In the genomic region with DNA sequence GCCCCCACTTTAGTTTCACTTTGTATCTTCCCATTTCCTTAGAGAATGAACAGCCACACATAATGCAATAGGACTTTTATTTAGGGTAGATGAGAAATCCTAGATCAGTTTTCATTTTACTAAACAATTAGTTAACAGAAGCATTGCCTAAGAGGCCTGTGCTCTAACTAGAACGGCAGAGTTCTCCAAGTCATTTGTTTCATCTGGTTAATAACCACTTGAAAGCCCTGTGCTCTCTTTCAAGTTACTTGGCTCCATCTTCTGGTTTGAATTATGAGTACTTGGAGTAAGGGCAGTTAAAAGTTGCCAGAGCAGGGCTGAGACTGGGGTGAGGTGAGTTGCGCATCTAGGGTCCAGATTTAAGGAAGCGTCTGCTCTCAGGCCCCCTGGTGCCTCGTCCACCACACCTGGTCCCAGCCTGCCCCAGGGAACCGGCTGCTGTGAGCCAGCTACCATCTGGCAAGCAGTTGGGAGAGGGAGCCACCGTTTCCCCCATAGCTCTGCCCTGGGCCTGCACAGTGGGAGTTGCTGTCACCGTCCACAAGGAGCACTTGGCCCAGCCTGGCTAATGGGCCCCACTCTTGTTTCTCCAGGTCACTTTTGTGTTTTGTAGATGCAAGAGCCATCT, we compare ENCODE assay signal across 8 cellular contexts. TPM values are rescaled to one million over a fixed set of nuclear protein-coding genes. Genes with fewer than 3 reads are reported as not detected.
A peak's percentile ranks its signal among the peaks of the same experiment; 100 is the strongest.
DNase-seq lines count a peak whose midpoint lies in the region; ATAC-seq, FAIRE-seq and TF ChIP-seq lines count a peak whose summit lies in the region.

No MANE protein-coding gene starts in this region.

- ATAC-seq in GM21360 (IDR thresholded peaks at IDR 0.05; ENCODE audit: unreplicated experiment) (peak; percentile 92), IMR-90 (ENCODE audit: low read depth) (peak; percentile 76), lung (ENCODE audit: insufficient read depth, low FRiP score) (peak; percentile 66)

- FAIRE-seq in RCC 7860 (lab: Jason Lieb, UNC), result peak; percentile 81

- H2AK5ac ChIP-seq in IMR-90 (ENCODE audit: low read depth, low read length), result peak overlapping the region; percentile 99

- H3K27ac ChIP-seq in IMR-90 (ENCODE audit: insufficient read depth, low read length) (peak overlapping the region; percentile 90), lung (ENCODE audit: low read depth in 1 of 2, low read length in 1 of 2) (peak overlapping the region; percentile 73 to 77), thymus (ENCODE audit: low read depth) (peak overlapping the region; percentile 10)

- H2BK20ac ChIP-seq in IMR-90 (ENCODE audit: low read depth, low read length), result peak overlapping the region; percentile 88

- peak overlapping the region; percentile 69 to 93 for H4K8ac ChIP-seq in IMR-90 (ENCODE audit: low read depth in 2 of 2, low read length in 2 of 2)

- dilution Hi-C loops in IMR-90 (cut with HindIII; ENCODE audit: low sequenced_read_pairs, unreplicated experiment), result no loop called here

- peak; percentile 88 for TF ChIP-seq CTCF in IMR-90 (conservative IDR thresholded peaks at IDR 0.05; ENCODE audit: low read depth, low read length)
- no peak for TF ChIP-seq CTCF in lung (IDR thresholded peaks at IDR 0.05; ENCODE audit: control extremely low read depth, extremely low read depth)

- TF ChIP-seq POLR2A in IMR-90 (IDR thresholded peaks at IDR 0.05; ENCODE audit: low read depth, low read length), result 0 out of 2 replicates have a peak, but pooled peaks have one; percentile 40

- no TSS peak for BruUV-seq in IMR-90 (replicated peaks; lab: Mats Ljungman, UMichigan)

- POLR2A ChIA-PET in IMR-90 (lab: Charles Lee; ENCODE audit: unreplicated experiment), result interaction anchor here (1.0 to 1.4 kb wide), 3 partner anchors 112 to 271 kb away, joined by 3 to 4 read pairs (median 3); no protein-coding TSS in a partner anchor

- 53% methylated on average over 4 of the region's 7 CpGs; no CpG with 5 or more reads in 1 of the 2 experiments for WGBS in IMR-90 (ENCODE audit: extremely low coverage in 2 of 2, insufficient read length in 1 of 2), 2 experiments
- WGBS in lung, 2 donors, result 32 to 36% methylated on average over 7 of the region's 7 CpGs
- 60% methylated on average over 7 of the region's 7 CpGs for WGBS in thymus

- peak overlapping the region; percentile 88 for H2BK5ac ChIP-seq in IMR-90 (ENCODE audit: low read depth, low read length, poor library complexity, severe bottlenecking)

- H3K14ac ChIP-seq in IMR-90 (replicated peaks; ENCODE audit: low read depth, low read length), result peak overlapping the region; percentile 79

- peak overlapping the region; percentile 73 for H3K9ac ChIP-seq in IMR-90 (ENCODE audit: low read depth, low read length)

- peak overlapping the region; percentile 97 for H2BK120ac ChIP-seq in IMR-90 (ENCODE audit: low read depth, low read length)

- peak overlapping the region; percentile 81 for H2AFZ ChIP-seq in IMR-90 (replicated peaks; ENCODE audit: low read length, poor library complexity)

- intact Hi-C loops in IMR-90 (cut with micrococcal nuclease), result loop anchor here (1.0 to 10.0 kb wide), 9 partner anchors 73 to 897 kb away; a partner anchor contains a TSS

- H3K18ac ChIP-seq in IMR-90 (ENCODE audit: low read depth, low read length), result peak overlapping the region; percentile 66

- in situ Hi-C loops in IMR-90 (cut with MboI; ENCODE audit: low sequenced_read_pairs), result loop anchor here (5.0 to 25.0 kb wide), 2 partner anchors 280 to 740 kb away; no protein-coding TSS in a partner anchor

- H3K36me3 ChIP-seq in IMR-90 (ENCODE audit: control insufficient read depth, insufficient read depth, low read length), result no peaks in the 10 kb centered on the region
- no peaks in the 10 kb centered on the region for H3K36me3 ChIP-seq in lung (ENCODE audit: control insufficient read depth in 2 of 2, insufficient read depth in 2 of 2, low read length in 2 of 2)
- no peaks in the 10 kb centered on the region for H3K36me3 ChIP-seq in thymus (ENCODE audit: control insufficient read depth, insufficient read depth)

- CTCF ChIA-PET in IMR-90 (lab: Yijun Ruan, JAX), result interaction anchor here (0.6 to 1.4 kb wide), 7 partner anchors 37 to 285 kb away, joined by 3 to 10 read pairs (median 4); no protein-coding TSS in a partner anchor

- no peaks in the 10 kb centered on the region for H4K20me1 ChIP-seq in IMR-90 (ENCODE audit: insufficient read depth, low read length)

- peak overlapping the region; percentile 19; the same call in 1 of the 2 replicates for H3K23ac ChIP-seq in IMR-90 (ENCODE audit: low read depth, low read length)

- H3K4ac ChIP-seq in IMR-90 (ENCODE audit: low read depth, low read length), result peak overlapping the region; percentile 93

- 0 out of 2 replicates have a peak, but pooled peaks cover 5% of the 10 kb centered on the region for H3K9me1 ChIP-seq in IMR-90 (ENCODE audit: insufficient read depth, low read length)

- peak overlapping the region; percentile 93 for H4K5ac ChIP-seq in IMR-90 (ENCODE audit: low read depth, low read length)

- H3K9me3 ChIP-seq in IMR-90 (ENCODE audit: control insufficient read depth, insufficient read depth, low read length) (no peaks in the 10 kb centered on the region), lung (ENCODE audit: control insufficient read depth in 2 of 2, insufficient read depth in 1 of 2, low read length in 1 of 2) (no peaks in the 10 kb centered on the region), thymus (ENCODE audit: control insufficient read depth) (no peaks in the 10 kb centered on the region)

- peak overlapping the region; percentile 83 for H3K4me2 ChIP-seq in IMR-90 (ENCODE audit: low read depth, low read length)

- DNase-seq in DMS114 treated with DMSO at 0.1 percent for 48 hours (lab: John Stamatoyannopoulos, UW; ENCODE audit: unreplicated experiment) (peak; percentile 83), IMR-90 (peak; percentile 94), RCC 7860 (ENCODE audit: low spot score) (peak; percentile 86), dedifferentiated amniotic fluid mesenchymal stem cell (ENCODE audit: extremely low spot score) (peak; percentile 91), lung (ENCODE audit: low spot score) (no peak)
- no peak for DNase-seq in NK-92 treated with Interleukin-12 subunit alpha and Interleukin-12 subunit beta, amount 100 ng/mL, for 24 hours (lab: John Stamatoyannopoulos, UW)

- H4K91ac ChIP-seq in IMR-90 (ENCODE audit: insufficient read depth, low read depth, low read length), result peak overlapping the region; percentile 95

- H3K4me1 ChIP-seq in IMR-90 (ENCODE audit: control insufficient read depth, insufficient read depth, low read length) (peaks cover 14% of the 10 kb centered on the region), lung (ENCODE audit: control insufficient read depth in 2 of 2, insufficient read depth in 2 of 2, low read length in 2 of 2) (peaks cover 0 to 3% of the 10 kb centered on the region in 2 donors), thymus (ENCODE audit: control insufficient read depth, insufficient read depth, low read length) (no peaks in the 10 kb centered on the region)

- peak; percentile 95 for TF ChIP-seq RAD21 in IMR-90 (IDR thresholded peaks at IDR 0.05; ENCODE audit: low read length)

- no peaks in the 10 kb centered on the region for H3K79me1 ChIP-seq in IMR-90 (ENCODE audit: low read depth in 1 of 2, low read length in 2 of 2)

- H2BK15ac ChIP-seq in IMR-90 (ENCODE audit: low read depth, low read length), result peak overlapping the region; percentile 94

- H3K27me3 ChIP-seq in IMR-90 (ENCODE audit: control insufficient read depth, insufficient read depth, low read length) (no peaks in the 10 kb centered on the region), lung (ENCODE audit: control insufficient read depth, insufficient read depth) (no peaks in the 10 kb centered on the region), thymus (ENCODE audit: control insufficient read depth, insufficient read depth) (no peaks in the 10 kb centered on the region)

- H3K4me3 ChIP-seq in IMR-90 (ENCODE audit: insufficient read depth, low read depth, low read length) (peak overlapping the region; percentile 13; the same call in 1 of the 2 replicates), lung (no peak overlapping the region), thymus (ENCODE audit: low read length) (no peak overlapping the region)

- peak overlapping the region; percentile 90 for H3K56ac ChIP-seq in IMR-90 (ENCODE audit: extremely low read depth, insufficient read depth, low read length)

- H2AK9ac ChIP-seq in IMR-90 (replicated peaks; ENCODE audit: low read depth, low read length, poor library complexity), result peak overlapping the region; percentile 53

TF ChIP-seq in IMR-90, 13 proteins besides CTCF, POLR2A, EP300 and RAD21:
- TF ChIP-seq CEBPB (IDR thresholded peaks at IDR 0.05; ENCODE audit: low read depth, low read length) (peak; percentile 87), SMC3 (IDR thresholded peaks at IDR 0.05; ENCODE audit: low read depth, low read length) (peak; percentile 97)
- TF ChIP-seq, protein P1, sequence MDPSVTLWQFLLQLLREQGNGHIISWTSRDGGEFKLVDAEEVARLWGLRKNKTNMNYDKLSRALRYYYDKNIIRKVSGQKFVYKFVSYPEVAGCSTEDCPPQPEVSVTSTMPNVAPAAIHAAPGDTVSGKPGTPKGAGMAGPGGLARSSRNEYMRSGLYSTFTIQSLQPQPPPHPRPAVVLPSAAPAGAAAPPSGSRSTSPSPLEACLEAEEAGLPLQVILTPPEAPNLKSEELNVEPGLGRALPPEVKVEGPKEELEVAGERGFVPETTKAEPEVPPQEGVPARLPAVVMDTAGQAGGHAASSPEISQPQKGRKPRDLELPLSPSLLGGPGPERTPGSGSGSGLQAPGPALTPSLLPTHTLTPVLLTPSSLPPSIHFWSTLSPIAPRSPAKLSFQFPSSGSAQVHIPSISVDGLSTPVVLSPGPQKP (IDR thresholded peaks at IDR 0.05; ENCODE audit: borderline replicate concordance, low read depth, low read length), result no peak

RNA-seq across cellular contexts. Expression of a gene that starts 18.1 kb away (rescaled TPM):
- total RNA-seq in IMR-90 (2012; rRNA removed), result 0.54 and 0.56 TPM in 2 replicates
- polyA plus RNA-seq in IMR-90 (2012; rRNA removed), result 0.29 and 0.31 TPM in 2 replicates
- polyA plus RNA-seq in IMR-90 (2012; cell fraction: cytosol; rRNA removed), result 0.09 and 0.24 TPM in 2 replicates
- 0.13 and 0.58 TPM in 2 replicates for polyA plus RNA-seq in IMR-90 (2012; cell fraction: nucleus; rRNA removed; ENCODE audit: low replicate concordance)
- 10 to 100 TPM; 13.8 to 31.8 TPM for total RNA-seq in lung
- polyA plus RNA-seq in lung, result 1 to 10 TPM; 9.3 to 9.4 TPM
- polyA plus RNA-seq in thymus, result 6.8 TPM

Comparison
In these comparisons a context has a peak if more than half of its experiments do, and no peak if none do; other contexts are left out.
1. DNase-seq: peak in DMS114 treated with DMSO at 0.1 percent for 48 hours (single experiment), IMR-90 (single experiment), RCC 7860 (single experiment) and dedifferentiated amniotic fluid mesenchymal stem cell (single experiment); none in lung (single experiment) and NK-92 treated with Interleukin-12 subunit alpha and Interleukin-12 subunit beta, amount 100 ng/mL, for 24 hours (single experiment).
2. H3K27ac ChIP-seq: peak in every context shown above with its lines; median percentile 90 in IMR-90; 75 in lung; 10 in thymus.
3. Peak in every context shown above with its lines, with median percentiles within 50 percentile points of each other: ATAC-seq.